8 cellular contexts compared by ENCODE assay signal in genomic region chr13:110575322-110576069, GRCh38. TPM values are rescaled to one million over a fixed set of nuclear protein-coding genes. Genes with fewer than 3 reads are reported as not detected.
DNase-seq lines count a peak whose midpoint lies in the region; ATAC-seq, FAIRE-seq and TF ChIP-seq lines count a peak whose summit lies in the region.
"Had no signal": no experiment of that assay in that cellular context is flagged by ENCODE, and none has a peak within 500 bp of the region (broad histone marks: within the 10 kb centered on the region; RNA-seq: fewer than 3 reads in every experiment).

No MANE protein-coding gene starts in this region.

- H3K27ac Mint-ChIP-seq in IgD-negative memory B cell, result no peak overlapping the region
- H3K27ac Mint-ChIP-seq in activated B cell treated with CpG ODN at 0.5 μM for 24 hours, result no peak overlapping the region
- no peak overlapping the region for H3K27ac Mint-ChIP-seq in memory B cell

- H3K27me3 Mint-ChIP-seq in IgD-negative memory B cell (peaks cover 48% of the 10 kb centered on the region), activated B cell treated with CpG ODN at 0.5 μM for 24 hours (peaks cover 18% of the 10 kb centered on the region), memory B cell (peaks cover 2% of the 10 kb centered on the region)

- FAIRE-seq in frontal cortex (lab: Jason Lieb, UNC), result no peak
- FAIRE-seq: islet of Langerhans had no signal

- H3K9me3 Mint-ChIP-seq in IgD-negative memory B cell (no peaks in the 10 kb centered on the region), activated B cell treated with CpG ODN at 0.5 μM for 24 hours (no peaks in the 10 kb centered on the region), memory B cell (no peaks in the 10 kb centered on the region)

- TF ChIP-seq CTCF in activated B cell treated with CpG ODN at 0.5 μM for 24 hours (IDR thresholded peaks at IDR 0.05), result no peak

- H3K36me3 Mint-ChIP-seq in IgD-negative memory B cell (no peaks in the 10 kb centered on the region), activated B cell treated with CpG ODN at 0.5 μM for 24 hours (ENCODE audit: low read depth) (no peaks in the 10 kb centered on the region), memory B cell (no peaks in the 10 kb centered on the region)

- CTCF ChIA-PET in activated B cell treated with CpG ODN at 0.5 μM for 24 hours (lab: Charles Lee), result interaction anchor here (0.9 kb wide), 1 partner anchor 353 kb away, joined by 3 read pairs; no protein-coding TSS in a partner anchor

- H3K4me3 Mint-ChIP-seq in IgD-negative memory B cell, result peak overlapping the region in 3 of 4 donors; percentile 64 to 82 (median 81)
- H3K4me3 Mint-ChIP-seq in activated B cell treated with CpG ODN at 0.5 μM for 24 hours, result peak overlapping the region; percentile 61
- H3K4me3 Mint-ChIP-seq in memory B cell, result peak overlapping the region; percentile 75

- DNase-seq in activated B cell treated with CpG ODN at 0.5 μM for 24 hours (no peak), memory B cell (ENCODE audit: low spot score in 2 of 2) (peak; percentile 17 to 28), frontal cortex (ENCODE audit: low spot score in 2 of 2) (no peak)
- DNase-seq in effector CD4-positive, alpha-beta T cell, result no peak

- intact Hi-C loops in activated B cell treated with CpG ODN at 0.5 μM for 24 hours (cut with micrococcal nuclease), result no loop called here

- H3K4me1 Mint-ChIP-seq in IgD-negative memory B cell (peaks cover 8 to 12% (median 11%) of the 10 kb centered on the region in 3 donors), activated B cell treated with CpG ODN at 0.5 μM for 24 hours (peaks cover 13% of the 10 kb centered on the region), memory B cell (peaks cover 12% of the 10 kb centered on the region)

- ATAC-seq in GM18508 (IDR thresholded peaks at IDR 0.05; ENCODE audit: insufficient read depth, unreplicated experiment) (peak; percentile 84), GM21737 (IDR thresholded peaks at IDR 0.05; ENCODE audit: unreplicated experiment) (peak; percentile 86), activated B cell treated with CpG ODN at 0.5 μM for 24 hours (ENCODE audit: low read depth) (peak; percentile 91), memory B cell (ENCODE audit: low read depth) (peak; percentile 94)

- POLR2A ChIA-PET in activated B cell treated with CpG ODN at 0.5 μM for 24 hours (lab: Charles Lee), result interaction anchor here (0.5 to 0.7 kb wide), 4 partner anchors 10 to 631 kb away, joined by 3 to 7 read pairs (median 4); no protein-coding TSS in a partner anchor

RNA-seq across cellular contexts. Expression of gene RAB20, which starts 14.0 kb away (rescaled TPM):
- 1.7 TPM for polyA plus RNA-seq in IgD-negative memory B cell
- total RNA-seq in activated B cell treated with CpG ODN at 0.5 μM for 24 hours, result 2.7 and 3.1 TPM in 2 replicates
- 2.0 TPM for total RNA-seq in frontal cortex

RNA-seq across cellular contexts. Expression of gene NAXD, which starts 39.8 kb away (rescaled TPM):
- polyA plus RNA-seq in IgD-negative memory B cell, result 20.5 TPM
- total RNA-seq in activated B cell treated with CpG ODN at 0.5 μM for 24 hours (31.1 and 32.7 TPM in 2 replicates), frontal cortex (25.3 TPM)

Comparison
In these comparisons a context has a peak if more than half of its experiments do, and no peak if none do; other contexts are left out.
1. DNase-seq: peak in memory B cell (2 of 2); none in activated B cell treated with CpG ODN at 0.5 μM for 24 hours (single experiment), effector CD4-positive, alpha-beta T cell (single experiment) and frontal cortex (0 of 2).
2. Peak in every context shown above with its lines, with median percentiles within 50 percentile points of each other: ATAC-seq and H3K4me3 Mint-ChIP-seq.